Comparison of ENCODE assay signal across 16 cellular contexts in the genomic region with DNA sequence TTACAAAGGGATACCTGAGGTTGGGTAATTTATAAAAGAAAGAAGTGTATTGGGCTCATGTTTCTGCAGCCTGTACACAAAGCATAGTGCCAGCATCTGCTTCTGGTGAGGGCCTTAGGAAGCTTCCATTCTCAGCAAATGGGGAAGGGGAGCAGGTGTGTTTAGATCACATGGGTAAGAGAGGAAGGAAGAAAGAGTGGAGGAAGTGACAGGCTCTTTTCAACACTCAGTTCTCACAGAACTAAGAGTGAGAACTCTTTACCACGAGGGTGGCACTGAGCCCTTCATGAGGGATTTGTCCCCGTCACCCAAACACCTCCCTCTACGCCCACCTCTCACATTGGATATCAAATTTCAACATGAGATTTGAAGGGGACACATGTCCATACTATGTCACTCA.
"Had no signal": no experiment of that assay in that cellular context is flagged by ENCODE, and none has a peak within 500 bp of the region (broad histone marks: within the 10 kb centered on the region; RNA-seq: fewer than 3 reads in every experiment).

No MANE protein-coding gene starts in this region.

- ATAC-seq: effector memory CD8-positive, alpha-beta T cell; gastrocnemius medialis; sciatic nerve; stimulated activated effector memory CD8-positive, alpha-beta T cell treated with anti-CD3 and anti-CD28 coated beads, Interleukin-12 subunit alpha, Interleukin-12 subunit beta, amount 100 ng/mL, for 72 hours; stimulated activated naive CD8-positive, alpha-beta T cell treated with anti-CD3 and anti-CD28 coated beads, Interleukin-15, amount 100 ng/mL, for 72 hours had no signal

- DNase-seq: activated CD8-positive, alpha-beta memory T cell treated with anti-CD3 and anti-CD28 coated beads, Interleukin-2, amount 50 U/mL, for 48 hours; activated naive CD4-positive, alpha-beta T cell treated with anti-CD3 and anti-CD28 coated beads for 36 hours; activated naive CD8-positive, alpha-beta T cell treated with anti-CD3 and anti-CD28 coated beads, Interleukin-2, amount 10 ng/mL, durations not matched to agents 7 days and 5 days; activated T-cell treated with anti-CD3 and anti-CD28 coated beads, Interleukin-2, amount 50 U/mL, for 48 hours; amniotic stem cell; dorsolateral prefrontal cortex; effector memory CD8-positive, alpha-beta T cell; gastrocnemius medialis; hippocampal formation; mesenchymal stem cell; small intestine; stimulated activated CD4-positive, alpha-beta T cell treated with anti-CD3 and anti-CD28 coated beads, Interleukin-2, amount 100 ng/mL, for 24 hours; stimulated activated naive CD8-positive, alpha-beta T cell treated with anti-CD3 and anti-CD28 coated beads, Interleukin-15, amount 100 ng/mL, for 72 hours; tibial artery had no signal
